In the genomic region with DNA sequence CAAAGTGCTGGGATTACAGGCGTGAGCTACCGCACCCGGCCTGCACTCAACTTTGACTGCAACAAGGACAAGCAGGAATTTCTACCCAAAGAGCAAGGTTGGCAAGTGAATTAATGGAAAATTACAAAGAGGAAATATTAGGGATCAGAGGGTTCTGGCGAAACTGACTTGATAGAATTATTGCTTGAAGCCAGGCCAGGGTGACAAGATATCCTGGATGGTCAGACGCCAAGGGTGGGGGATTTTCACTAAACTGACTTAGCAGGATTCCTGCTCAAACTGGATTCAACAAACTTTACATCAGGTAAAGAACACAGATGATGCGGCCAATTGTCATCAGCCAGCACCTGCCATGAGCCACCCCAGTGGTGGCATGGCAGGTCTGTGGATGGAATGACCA, we compare ENCODE assay signal across 20 cellular contexts.
DNase-seq lines count a peak whose midpoint lies in the region; ATAC-seq and TF ChIP-seq lines count a peak whose summit lies in the region.
"Had no signal": no experiment of that assay in that cellular context is flagged by ENCODE, and none has a peak within 500 bp of the region (broad histone marks: within the 10 kb centered on the region; RNA-seq: fewer than 3 reads in every experiment).

No MANE protein-coding gene starts in this region.

- H3K27me3 Mint-ChIP-seq in activated CD8-positive, alpha-beta T cell treated with anti-CD3 and anti-CD28 coated beads, Interleukin-2, amount 10 ng/mL, durations not matched to agents 7 days and 5 days (ENCODE audit: low read depth): no peaks in the 10 kb centered on the region
- no peaks in the 10 kb centered on the region for H3K27me3 Mint-ChIP-seq in activated CD8-positive, alpha-beta T cell treated with anti-CD3 and anti-CD28 coated beads for 36 hours
- H3K27me3 Mint-ChIP-seq: IgD-negative memory B cell had no signal

- ATAC-seq in activated CD8-positive, alpha-beta T cell treated with anti-CD3 and anti-CD28 coated beads, Interleukin-2, amount 10 ng/mL, durations not matched to agents 7 days and 5 days: no peak
- no peak for ATAC-seq in activated CD8-positive, alpha-beta T cell treated with anti-CD3 and anti-CD28 coated beads for 36 hours
- no peak for ATAC-seq in HG03095 (IDR thresholded peaks at IDR 0.05; ENCODE audit: unreplicated experiment)
- ATAC-seq: A549; CD8-positive, alpha-beta T cell; HCT116; HepG2 had no signal

- no peak for TF ChIP-seq EP300 in esophagus muscularis mucosa (IDR thresholded peaks at IDR 0.05)

- H3K9me2 ChIP-seq in hepatocyte (replicated peaks; ENCODE audit: insufficient read depth): no peaks in the 10 kb centered on the region

- DNase-seq in activated CD8-positive, alpha-beta T cell treated with anti-CD3 and anti-CD28 coated beads, Interleukin-2, amount 10 ng/mL, durations not matched to agents 7 days and 5 days: peak; percentile 5
- DNase-seq in activated CD8-positive, alpha-beta T cell treated with anti-CD3 and anti-CD28 coated beads for 36 hours: no peak
- DNase-seq in esophagus muscularis mucosa (ENCODE audit: extremely low spot score) (peak; percentile 47), mucosa of gallbladder (ENCODE audit: low spot score) (peak; percentile 6), hepatocyte (ENCODE audit: low spot score) (no peak), germinal center (ENCODE audit: low spot score) (no peak)
- DNase-seq: Calu3; CD8-positive, alpha-beta T cell; DMS79 treated with DMSO at 0.1 percent for 48 hours; GF-D8; GOT3; H7; HFFc6 had no signal

- H3K27me3 ChIP-seq in esophagus muscularis mucosa (no peaks in the 10 kb centered on the region), hepatocyte (no peaks in the 10 kb centered on the region)
- H3K27me3 ChIP-seq: BLaER1 had no signal

- H3K4me3 Mint-ChIP-seq in activated CD8-positive, alpha-beta T cell treated with anti-CD3 and anti-CD28 coated beads, Interleukin-2, amount 10 ng/mL, durations not matched to agents 7 days and 5 days: no peak overlapping the region
- H3K4me3 Mint-ChIP-seq in activated CD8-positive, alpha-beta T cell treated with anti-CD3 and anti-CD28 coated beads for 36 hours: no peak overlapping the region
- H3K4me3 Mint-ChIP-seq: CD8-positive, alpha-beta T cell; HFFc6; IgD-negative memory B cell had no signal

- no peak for TF ChIP-seq CTCF in activated CD8-positive, alpha-beta T cell treated with anti-CD3 and anti-CD28 coated beads for 36 hours (IDR thresholded peaks at IDR 0.05)
- TF ChIP-seq CTCF in esophagus muscularis mucosa (IDR thresholded peaks at IDR 0.05) (no peak), hepatocyte (IDR thresholded peaks at IDR 0.05; ENCODE audit: poor library complexity) (no peak)

- no peak overlapping the region for H3K4me2 ChIP-seq in hepatocyte
- H3K4me2 ChIP-seq: A549, BLaER1 had no signal

- no peaks in the 10 kb centered on the region for H3K79me2 ChIP-seq in hepatocyte

- H3K4me3 ChIP-seq in esophagus muscularis mucosa (no peak overlapping the region), hepatocyte (no peak overlapping the region)
- H3K4me3 ChIP-seq: A549, BLaER1 had no signal

- intact Hi-C loops in activated CD8-positive, alpha-beta T cell treated with anti-CD3 and anti-CD28 coated beads for 36 hours (cut with micrococcal nuclease): no loop called here
- intact Hi-C loops in esophagus muscularis mucosa (cut with DNase I): loop anchor here (5.0 kb wide), 1 partner anchor 231 kb away; no protein-coding TSS in a partner anchor

- WGBS in esophagus muscularis mucosa: 92% methylated on average over 6 of the region's 6 CpGs
- WGBS in hepatocyte (ENCODE audit: low lambda C conversion rate, missing lambda C conversion rate): 96% methylated on average over 6 of the region's 6 CpGs

- H3K36me3 ChIP-seq in esophagus muscularis mucosa: no peaks in the 10 kb centered on the region
- H3K36me3 ChIP-seq in hepatocyte (replicated peaks; ENCODE audit: insufficient read depth, low read depth): no peaks in the 10 kb centered on the region
- H3K36me3 ChIP-seq: BLaER1 had no signal

- no peak for TF ChIP-seq POLR2A in esophagus muscularis mucosa (IDR thresholded peaks at IDR 0.05; ENCODE audit: low read depth)

- H3K9me3 Mint-ChIP-seq in activated CD8-positive, alpha-beta T cell treated with anti-CD3 and anti-CD28 coated beads, Interleukin-2, amount 10 ng/mL, durations not matched to agents 7 days and 5 days (ENCODE audit: insufficient read depth): no peaks in the 10 kb centered on the region
- H3K9me3 Mint-ChIP-seq in activated CD8-positive, alpha-beta T cell treated with anti-CD3 and anti-CD28 coated beads for 36 hours: no peaks in the 10 kb centered on the region
- H3K9me3 Mint-ChIP-seq: CD8-positive, alpha-beta T cell had no signal

- H3K9me3 ChIP-seq in esophagus muscularis mucosa: no peaks in the 10 kb centered on the region
- H3K9me3 ChIP-seq in hepatocyte (ENCODE audit: low read depth): no peaks in the 10 kb centered on the region
- H3K9me3 ChIP-seq: A549, BLaER1 had no signal

- H2AFZ ChIP-seq in hepatocyte: no peak overlapping the region

- no peak overlapping the region for H3K27ac Mint-ChIP-seq in activated CD8-positive, alpha-beta T cell treated with anti-CD3 and anti-CD28 coated beads, Interleukin-2, amount 10 ng/mL, durations not matched to agents 7 days and 5 days
- no peak overlapping the region for H3K27ac Mint-ChIP-seq in activated CD8-positive, alpha-beta T cell treated with anti-CD3 and anti-CD28 coated beads for 36 hours
- H3K27ac Mint-ChIP-seq: CD8-positive, alpha-beta T cell; HFFc6; IgD-negative memory B cell had no signal

- peaks cover 0 to 4% (median 0%) of the 10 kb centered on the region in 4 donors for H3K4me1 ChIP-seq in esophagus muscularis mucosa
- H3K4me1 ChIP-seq in hepatocyte (ENCODE audit: insufficient read depth): peaks cover 3% of the 10 kb centered on the region
- H3K4me1 ChIP-seq: A549 had no signal

- H3K27ac ChIP-seq in esophagus muscularis mucosa (replicated peaks in 1 of 4): no peak overlapping the region
- no peak overlapping the region for H3K27ac ChIP-seq in hepatocyte
- H3K27ac ChIP-seq: 22Rv1, A549, BLaER1 had no signal

- no peaks in the 10 kb centered on the region for H4K20me1 ChIP-seq in hepatocyte (ENCODE audit: insufficient read depth, poor library complexity, severe bottlenecking)
- H4K20me1 ChIP-seq: BLaER1 had no signal

- POLR2A ChIA-PET in activated CD8-positive, alpha-beta T cell treated with anti-CD3 and anti-CD28 coated beads, Interleukin-2, amount 10 ng/mL, durations not matched to agents 7 days and 5 days (lab: Charles Lee): no interaction called here
- POLR2A ChIA-PET in activated CD8-positive, alpha-beta T cell treated with anti-CD3 and anti-CD28 coated beads for 36 hours (lab: Charles Lee): no interaction called here

- H3K36me3 Mint-ChIP-seq in activated CD8-positive, alpha-beta T cell treated with anti-CD3 and anti-CD28 coated beads, Interleukin-2, amount 10 ng/mL, durations not matched to agents 7 days and 5 days (ENCODE audit: low read depth): no peaks in the 10 kb centered on the region
- H3K36me3 Mint-ChIP-seq in activated CD8-positive, alpha-beta T cell treated with anti-CD3 and anti-CD28 coated beads for 36 hours (ENCODE audit: low read depth): no peaks in the 10 kb centered on the region
- H3K36me3 Mint-ChIP-seq: CD8-positive, alpha-beta T cell; IgD-negative memory B cell had no signal

- no peaks in the 10 kb centered on the region for H3K4me1 Mint-ChIP-seq in activated CD8-positive, alpha-beta T cell treated with anti-CD3 and anti-CD28 coated beads, Interleukin-2, amount 10 ng/mL, durations not matched to agents 7 days and 5 days (ENCODE audit: low read depth)
- no peaks in the 10 kb centered on the region for H3K4me1 Mint-ChIP-seq in activated CD8-positive, alpha-beta T cell treated with anti-CD3 and anti-CD28 coated beads for 36 hours (ENCODE audit: low read depth)

- CTCF ChIA-PET in activated CD8-positive, alpha-beta T cell treated with anti-CD3 and anti-CD28 coated beads, Interleukin-2, amount 10 ng/mL, durations not matched to agents 7 days and 5 days (lab: Charles Lee): no interaction called here
- CTCF ChIA-PET in activated CD8-positive, alpha-beta T cell treated with anti-CD3 and anti-CD28 coated beads for 36 hours (lab: Charles Lee): no interaction called here

Comparison
In these comparisons a context has a peak if more than half of its experiments do, and no peak if none do; other contexts are left out.
1. DNase-seq: peak in activated CD8-positive, alpha-beta T cell treated with anti-CD3 and anti-CD28 coated beads, Interleukin-2, amount 10 ng/mL, durations not matched to agents 7 days and 5 days (single experiment), esophagus muscularis mucosa (single experiment) and mucosa of gallbladder (single experiment); none in activated CD8-positive, alpha-beta T cell treated with anti-CD3 and anti-CD28 coated beads for 36 hours (single experiment), hepatocyte (single experiment) and germinal center (single experiment).